ENCODE assay signal across 4 cellular contexts in the genomic region with DNA sequence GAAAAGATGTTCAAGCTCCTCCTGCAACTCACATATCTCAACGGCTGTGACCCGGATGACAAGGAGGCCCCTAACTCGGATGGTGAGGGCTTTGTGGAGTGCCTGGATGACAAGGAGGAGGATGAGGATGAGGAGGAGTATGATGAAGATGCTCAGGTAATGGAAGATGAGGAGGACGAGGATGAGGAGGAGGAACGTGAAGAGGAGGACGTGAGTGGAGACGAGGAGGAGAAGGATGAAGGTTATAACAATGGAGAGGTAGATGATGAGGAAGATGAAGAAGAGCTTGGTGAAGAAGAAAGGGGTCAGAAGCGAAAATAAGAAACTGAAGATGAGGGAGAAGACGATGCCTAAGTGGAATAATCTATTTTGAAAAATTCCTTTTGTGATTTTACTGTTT. TPM values are rescaled to one million over a fixed set of nuclear protein-coding genes. Genes with fewer than 3 reads are reported as not detected.
"Had no signal": no experiment of that assay in that cellular context is flagged by ENCODE, and none has a peak within 500 bp of the region (broad histone marks: within the 10 kb centered on the region; RNA-seq: fewer than 3 reads in every experiment).

No MANE protein-coding gene starts in this region.

- H3K4me3 ChIP-seq: GM12878 had no signal

- DNase-seq: GDM1, GF-D8 had no signal

- ATAC-seq: GM12878 had no signal

RNA-seq across cellular contexts. Expression of gene ANP32D, which starts 0.7 kb away (rescaled TPM):
- total RNA-seq: G401, GM12878 had no signal

RNA-seq across cellular contexts. Expression of gene C12orf54, which starts 9.2 kb away (rescaled TPM):
- total RNA-seq: G401 had no signal

RNA-seq across cellular contexts. Expression of gene OR8S1, which starts 52.4 kb away (rescaled TPM):
- total RNA-seq: G401, GM12878 had no signal
